Comparison of ENCODE assay signal across 10 cellular contexts in the genomic region with DNA sequence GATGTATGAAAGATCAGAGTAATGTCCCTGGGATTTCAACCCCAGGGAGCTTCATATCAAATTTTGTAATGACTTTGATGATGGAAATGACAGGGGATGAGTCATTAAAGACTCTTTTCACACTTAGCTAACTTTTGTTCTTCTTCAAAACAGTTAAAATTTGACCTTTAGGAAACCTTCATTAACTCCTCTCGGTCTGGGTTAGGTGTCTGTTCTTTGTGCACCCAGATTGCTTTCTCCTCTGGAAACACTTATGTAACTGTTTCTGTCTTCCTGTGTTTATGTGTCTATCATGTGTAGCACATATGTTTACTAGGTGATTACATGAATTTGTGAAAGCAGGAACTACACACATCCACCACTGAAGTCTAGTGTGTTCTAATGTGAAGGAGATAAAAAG. TPM values are rescaled to one million over a fixed set of nuclear protein-coding genes. Genes with fewer than 3 reads are reported as not detected.
DNase-seq lines count a peak whose midpoint lies in the region; ATAC-seq and TF ChIP-seq lines count a peak whose summit lies in the region.
"Had no signal": no experiment of that assay in that cellular context is flagged by ENCODE, and none has a peak within 500 bp of the region (broad histone marks: within the 10 kb centered on the region; RNA-seq: fewer than 3 reads in every experiment).

No MANE protein-coding gene starts in this region.

- no peak for TF ChIP-seq RAD21 in neural cell (conservative IDR thresholded peaks at IDR 0.05)

- H3K27ac ChIP-seq in coronary artery (no peak overlapping the region), neural cell (ENCODE audit: low read length) (no peak overlapping the region), esophagus muscularis mucosa (replicated peaks in 1 of 4) (no peak overlapping the region)
- H3K27ac ChIP-seq: RWPE1 had no signal

- H4K20me1 ChIP-seq in Loucy (ENCODE audit: insufficient read depth, low read length, poor library complexity, severe bottlenecking) (peaks cover 7% of the 10 kb centered on the region), neural cell (ENCODE audit: insufficient read depth) (no peaks in the 10 kb centered on the region)

- ATAC-seq in HG02938 (IDR thresholded peaks at IDR 0.05; ENCODE audit: unreplicated experiment) = no peak

- H3K36me3 ChIP-seq in GM06990 (ENCODE audit: control insufficient read depth, insufficient read depth, low read length) (no peaks in the 10 kb centered on the region), Loucy (ENCODE audit: insufficient read depth, low read length) (no peaks in the 10 kb centered on the region), neural cell (ENCODE audit: insufficient read depth, low read length) (no peaks in the 10 kb centered on the region), esophagus muscularis mucosa (no peaks in the 10 kb centered on the region)

- intact Hi-C loops in esophagus muscularis mucosa (cut with DNase I) = loop anchor here (5.0 to 10.0 kb wide), 3 partner anchors 114 to 221 kb away; partner anchors contain the start of gene LOX

- DNase-seq in GM06990 (ENCODE audit: extremely low read depth, insufficient read length) = no peak
- no peak for DNase-seq in coronary artery (ENCODE audit: low spot score)
- no peak for DNase-seq in effector CD4-positive, alpha-beta T cell
- no peak for DNase-seq in activated CD8-positive, alpha-beta memory T cell treated with anti-CD3 and anti-CD28 coated beads, Interleukin-2, amount 50 U/mL, for 4 hours
- DNase-seq in esophagus muscularis mucosa (ENCODE audit: extremely low spot score) = no peak
- DNase-seq: HCEC 1CT had no signal

- TF ChIP-seq CTCF in GM06990 (IDR thresholded peaks at IDR 0.05; ENCODE audit: insufficient read depth, low read length, poor library complexity, severe bottlenecking) (no peak), Loucy (conservative IDR thresholded peaks at IDR 0.05; ENCODE audit: low read length) (no peak), coronary artery (IDR thresholded peaks at IDR 0.05) (no peak), neural cell (IDR thresholded peaks at IDR 0.05; ENCODE audit: poor library complexity, severe bottlenecking) (no peak), esophagus muscularis mucosa (IDR thresholded peaks at IDR 0.05) (no peak)

- H3K9me2 ChIP-seq in Loucy (replicated peaks; ENCODE audit: low read depth, low read length) (no peaks in the 10 kb centered on the region), neural cell (ENCODE audit: insufficient read depth, low read length) (no peaks in the 10 kb centered on the region)

- H3K4me1 ChIP-seq in Loucy (ENCODE audit: insufficient read depth, low read length, poor library complexity, severe bottlenecking) (peaks cover 2% of the 10 kb centered on the region), esophagus muscularis mucosa (peaks cover 12 to 21% (median 19%) of the 10 kb centered on the region in 4 donors)

- no peak for TF ChIP-seq POLR2A in esophagus muscularis mucosa (IDR thresholded peaks at IDR 0.05; ENCODE audit: low read depth)

- peak overlapping the region; percentile 83 for H3K9ac ChIP-seq in Loucy (ENCODE audit: low read depth, low read length, poor library complexity, severe bottlenecking)
- H3K9ac ChIP-seq in neural cell (ENCODE audit: low read length) = no peak overlapping the region

- H3K9me3 ChIP-seq in Loucy (ENCODE audit: insufficient read depth, low read depth, low read length) (no peaks in the 10 kb centered on the region), neural cell (ENCODE audit: low read length) (no peaks in the 10 kb centered on the region), esophagus muscularis mucosa (no peaks in the 10 kb centered on the region)

- peaks cover 35% of the 10 kb centered on the region for H3K79me2 ChIP-seq in Loucy (ENCODE audit: insufficient read depth, low read length)
- peaks cover 25% of the 10 kb centered on the region for H3K79me2 ChIP-seq in neural cell (replicated peaks; ENCODE audit: insufficient read depth, low read length)

- no peaks in the 10 kb centered on the region for H3F3A ChIP-seq in Loucy (ENCODE audit: low read depth)
- H3F3A ChIP-seq in neural cell (ENCODE audit: insufficient read depth, low read length, poor library complexity, severe bottlenecking) = no peaks in the 10 kb centered on the region

- peak overlapping the region; percentile 95 for H3K4me2 ChIP-seq in Loucy (ENCODE audit: low read depth, low read length, poor library complexity, severe bottlenecking)
- H3K4me2 ChIP-seq in neural cell (ENCODE audit: low read length) = peak overlapping the region; percentile 82

- H3K4me3 ChIP-seq in GM06990 (replicated peaks; ENCODE audit: low read depth, low read length) = peak overlapping the region; percentile 74
- peak overlapping the region; percentile 93 for H3K4me3 ChIP-seq in Loucy (ENCODE audit: low read length, poor library complexity, severe bottlenecking)
- H3K4me3 ChIP-seq in coronary artery = peak overlapping the region; percentile 73
- H3K4me3 ChIP-seq in neural cell (ENCODE audit: low read length) = peak overlapping the region; percentile 82
- peak overlapping the region in 1 of 4 donors; percentile 81 for H3K4me3 ChIP-seq in esophagus muscularis mucosa

- TF ChIP-seq EP300 in neural cell (conservative IDR thresholded peaks at IDR 0.05; ENCODE audit: poor library complexity, severe bottlenecking) = no peak
- no peak for TF ChIP-seq EP300 in esophagus muscularis mucosa (IDR thresholded peaks at IDR 0.05)

- H3K27me3 ChIP-seq in GM06990 (replicated peaks; ENCODE audit: control insufficient read depth, insufficient read depth, low read length) (no peaks in the 10 kb centered on the region), Loucy (ENCODE audit: insufficient read depth, low read length, poor library complexity, severe bottlenecking) (peaks cover 2% of the 10 kb centered on the region), neural cell (ENCODE audit: insufficient read depth, low read depth, low read length) (no peaks in the 10 kb centered on the region), esophagus muscularis mucosa (no peaks in the 10 kb centered on the region)

- H2AFZ ChIP-seq in Loucy (ENCODE audit: low read length) (no peak overlapping the region), neural cell (ENCODE audit: low read depth, low read length) (no peak overlapping the region)

- WGBS in esophagus muscularis mucosa = 76% methylated on average over 1 of the region's 1 CpG

TF ChIP-seq in neural cell, 6 proteins besides CTCF, POLR2A, EP300 and RAD21:
- TF ChIP-seq MXI1 (conservative IDR thresholded peaks at IDR 0.05; ENCODE audit: poor library complexity, severe bottlenecking) = no peak
- TF ChIP-seq SMC3 (conservative IDR thresholded peaks at IDR 0.05; ENCODE audit: poor library complexity) = no peak

RNA-seq across cellular contexts. Expression of gene SRFBP1, which starts 1.6 kb away (rescaled TPM):
- polyA plus RNA-seq in neural cell = 2.9 and 6.1 TPM in 2 replicates
- 22.9 and 25.8 TPM in 2 replicates for polyA minus RNA-seq in neural cell
- total RNA-seq in esophagus muscularis mucosa = 10 to 100 TPM; 13.5 to 21.6 (median 16.1) TPM
